Comparison of ENCODE assay signal across 35 cellular contexts in genomic region chr4:128703948-128704347, GRCh38.
"Had no signal": no experiment of that assay in that cellular context is flagged by ENCODE, and none has a peak within 500 bp of the region (broad histone marks: within the 10 kb centered on the region; RNA-seq: fewer than 3 reads in every experiment).

No MANE protein-coding gene starts in this region.

- H3K27me3 ChIP-seq: MG63 had no signal

- DNase-seq: MG63, MM.1S, MV-4-11, NCI-H1048, NCI-H1092, NCI-H1092 treated with DMSO at 0.1 percent for 48 hours, NCI-H1105, NCI-H1105 treated with DMSO at 0.1 percent for 48 hours, NCI-H1417, NCI-H1417 treated with DMSO at 0.1 percent for 48 hours, NCI-H1436, NCI-H1436 treated with DMSO at 0.1 percent for 48 hours, NCI-H146, NCI-H1694, NCI-H1694 treated with DMSO at 0.1 percent for 48 hours, NCI-H187, NCI-H187 treated with DMSO at 0.1 percent for 48 hours, NCI-H1930, NCI-H2029, NCI-H2029 treated with DMSO at 0.1 percent for 48 hours, NCI-H2081, NCI-H2081 treated with DMSO at 0.1 percent for 48 hours, NCI-H2107, NCI-H2171, NCI-H2171 treated with DMSO at 0.1 percent for 48 hours, NCI-H2227 treated with DMSO at 0.1 percent for 48 hours, NCI-H226, NCI-H446, NCI-H446 treated with DMSO at 0.1 percent for 48 hours, NCI-H510A, NCI-H510A treated with DMSO at 0.1 percent for 48 hours, NCI-H524, NCI-H524 treated with DMSO at 0.1 percent for 48 hours, NCI-H526, NCI-H526 treated with DMSO at 0.1 percent for 48 hours had no signal

- H3K4me3 ChIP-seq: MG63 had no signal

- H3K9me3 ChIP-seq: MG63 had no signal

- H3K36me3 ChIP-seq: MG63 had no signal
